Comparison of ENCODE assay signal across 8 cellular contexts in genomic region chr4:164700471-164700870, GRCh38. TPM values are rescaled to one million over a fixed set of nuclear protein-coding genes. Genes with fewer than 3 reads are reported as not detected.
DNase-seq lines count a peak whose midpoint lies in the region; ATAC-seq and TF ChIP-seq lines count a peak whose summit lies in the region.

No MANE protein-coding gene starts in this region.

- no peaks in the 10 kb centered on the region for H3K36me3 ChIP-seq in left ventricle myocardium inferior
- H3K36me3 ChIP-seq in testis (ENCODE audit: low read depth, missing control alignments): no peaks in the 10 kb centered on the region

- H3K4me3 ChIP-seq in left ventricle myocardium inferior (no peak overlapping the region), LNCaP clone FGC (ENCODE audit: low read depth, low read length) (no peak overlapping the region), testis (no peak overlapping the region)

- peaks cover 2% of the 10 kb centered on the region for H3K27me3 Mint-ChIP-seq in chondrocyte (ENCODE audit: low read depth)

- H3K27ac Mint-ChIP-seq in chondrocyte (ENCODE audit: unreplicated experiment): no peak overlapping the region

- no peak for TF ChIP-seq POLR2A in testis (IDR thresholded peaks at IDR 0.05)

- 55 to 60% methylated on average over 7 to 9 of the region's 10 CpGs for WGBS in testis, 2 donors

- DNase-seq in left ventricle myocardium inferior: no peak
- no peak for DNase-seq in left ventricle myocardium superior
- peak; percentile 14 for DNase-seq in LNCaP clone FGC (ENCODE audit: low read depth)
- DNase-seq in chondrocyte (ENCODE audit: low spot score): no peak
- DNase-seq in testis: peak; percentile 69
- DNase-seq in NCI-H2227 treated with DMSO at 0.1 percent for 48 hours (lab: John Stamatoyannopoulos, UW): no peak
- DNase-seq in stimulated activated naive CD4-positive, alpha-beta T cell (lab: John Stamatoyannopoulos, UW): no peak

- ATAC-seq in left ventricle myocardium superior (no peak), HG03565 (IDR thresholded peaks at IDR 0.05; ENCODE audit: unreplicated experiment) (no peak)

- intact Hi-C loops in left ventricle myocardium inferior (cut with micrococcal nuclease): no loop called here
- intact Hi-C loops in left ventricle myocardium superior (cut with micrococcal nuclease): no loop called here
- intact Hi-C loops in testis (cut with DNase I; ENCODE audit: low total_unique reads): no loop called here

- H3K4me3 Mint-ChIP-seq in chondrocyte (ENCODE audit: unreplicated experiment): no peak overlapping the region

- H3K27ac ChIP-seq in left ventricle myocardium inferior (replicated peaks): no peak overlapping the region
- H3K27ac ChIP-seq in testis: no peak overlapping the region

- TF ChIP-seq CTCF in left ventricle myocardium inferior (IDR thresholded peaks at IDR 0.05; ENCODE audit: borderline replicate concordance) (peak; percentile 29), LNCaP clone FGC (IDR thresholded peaks at IDR 0.05; ENCODE audit: control insufficient read depth, extremely low read depth, insufficient read depth) (peak; percentile 44), chondrocyte (IDR thresholded peaks at IDR 0.05) (peak; percentile 46), testis (IDR thresholded peaks at IDR 0.05) (peak in 2 of 3 experiments; percentile 25)

- no peaks in the 10 kb centered on the region for H3K36me3 Mint-ChIP-seq in chondrocyte (ENCODE audit: low read depth)

- no peaks in the 10 kb centered on the region for H3K27me3 ChIP-seq in left ventricle myocardium inferior (ENCODE audit: low read depth)
- no peaks in the 10 kb centered on the region for H3K27me3 ChIP-seq in testis

- H3K9me3 ChIP-seq in left ventricle myocardium inferior (replicated peaks) (no peaks in the 10 kb centered on the region), testis (no peaks in the 10 kb centered on the region)

- H3K9me3 Mint-ChIP-seq in chondrocyte (ENCODE audit: low read depth): no peaks in the 10 kb centered on the region

- no peaks in the 10 kb centered on the region for H3K4me1 ChIP-seq in left ventricle myocardium inferior
- no peaks in the 10 kb centered on the region for H3K4me1 ChIP-seq in testis

- H3K4me1 Mint-ChIP-seq in chondrocyte (ENCODE audit: low read depth): no peaks in the 10 kb centered on the region

RNA-seq across cellular contexts. Expression of gene SMIM31, which starts 53.5 kb away (rescaled TPM):
- total RNA-seq in left ventricle myocardium inferior (not detected), left ventricle myocardium superior (not detected), chondrocyte (not detected in 3 replicates), testis (not detected)
- not detected for polyA plus RNA-seq in testis (ENCODE audit: insufficient read depth, low read depth, low replicate concordance)

Comparison
In these comparisons a context has a peak if more than half of its experiments do, and no peak if none do; other contexts are left out.
1. DNase-seq: peak in LNCaP clone FGC (single experiment) and testis (single experiment); none in left ventricle myocardium inferior (single experiment), left ventricle myocardium superior (single experiment), chondrocyte (single experiment), NCI-H2227 treated with DMSO at 0.1 percent for 48 hours (single experiment) and stimulated activated naive CD4-positive, alpha-beta T cell (0 of 6).
2. Peak in every context shown above with its lines, with median percentiles within 50 percentile points of each other: CTCF ChIP-seq.